In genomic region chr3:15694628-15695027, GRCh38 we compare ENCODE assay signal across 13 cellular contexts.
DNase-seq lines count a peak whose midpoint lies in the region; ATAC-seq and TF ChIP-seq lines count a peak whose summit lies in the region.
"Had no signal": no experiment of that assay in that cellular context is flagged by ENCODE, and none has a peak within 500 bp of the region (broad histone marks: within the 10 kb centered on the region; RNA-seq: fewer than 3 reads in every experiment).

No MANE protein-coding gene starts in this region.

- ATAC-seq in activated T-cell treated with anti-CD3 and anti-CD28 coated beads, Interleukin-2, amount 50 U/mL, for 4 hours = no peak
- ATAC-seq: HepG2 had no signal

- peaks cover 42% of the 10 kb centered on the region for H3K36me3 Mint-ChIP-seq in chondrocyte (ENCODE audit: low read depth)
- peaks cover 50% of the 10 kb centered on the region for H3K36me3 Mint-ChIP-seq in activated T-cell treated with anti-CD3 and anti-CD28 coated beads, Interleukin-2, amount 50 U/mL, for 4 hours (ENCODE audit: insufficient read depth)
- peaks cover 23% of the 10 kb centered on the region for H3K36me3 Mint-ChIP-seq in type B pancreatic cell

- peak overlapping the region; percentile 27 for H3K27ac Mint-ChIP-seq in chondrocyte (ENCODE audit: unreplicated experiment)
- H3K27ac Mint-ChIP-seq in type B pancreatic cell = no peak overlapping the region

- in situ Hi-C loops in SK-MEL-5 (cut with HindIII; ENCODE audit: low pct_unique_long_range_greater_than_20kb, low sequenced_read_pairs) = no loop called here

- TF ChIP-seq CTCF in chondrocyte (IDR thresholded peaks at IDR 0.05) (no peak), type B pancreatic cell (conservative IDR thresholded peaks at IDR 0.05) (no peak)

- H3K4me3 Mint-ChIP-seq in chondrocyte (ENCODE audit: unreplicated experiment) (no peak overlapping the region), type B pancreatic cell (no peak overlapping the region)
- H3K4me3 Mint-ChIP-seq in activated T-cell treated with anti-CD3 and anti-CD28 coated beads, Interleukin-2, amount 50 U/mL, for 4 hours = no peak overlapping the region

- no peaks in the 10 kb centered on the region for H3K9me3 Mint-ChIP-seq in chondrocyte (ENCODE audit: low read depth)
- H3K9me3 Mint-ChIP-seq in activated T-cell treated with anti-CD3 and anti-CD28 coated beads, Interleukin-2, amount 50 U/mL, for 4 hours = no peaks in the 10 kb centered on the region
- no peaks in the 10 kb centered on the region for H3K9me3 Mint-ChIP-seq in type B pancreatic cell

- DNase-seq in NCI-H2227 (lab: John Stamatoyannopoulos, UW; ENCODE audit: unreplicated experiment) (peak; percentile 21), SK-MEL-5 (ENCODE audit: low read depth, low spot score) (peak; percentile 79), chondrocyte (ENCODE audit: low spot score) (no peak), pons (ENCODE audit: low spot score) (peak; percentile 60), type B pancreatic cell (ENCODE audit: extremely low spot score, unreplicated experiment) (no peak), DMS 273 (lab: John Stamatoyannopoulos, UW; ENCODE audit: unreplicated experiment) (no peak)
- no peak for DNase-seq in activated T-cell treated with anti-CD3 and anti-CD28 coated beads, Interleukin-2, amount 50 U/mL, for 4 hours
- DNase-seq: ACHN, DMS79, NCI-H2081, NCI-H2171 treated with DMSO at 0.1 percent for 48 hours, SW 1271 had no signal

- H3K27me3 Mint-ChIP-seq in chondrocyte (ENCODE audit: low read depth) (no peaks in the 10 kb centered on the region), type B pancreatic cell (no peaks in the 10 kb centered on the region)
- H3K27me3 Mint-ChIP-seq in activated T-cell treated with anti-CD3 and anti-CD28 coated beads, Interleukin-2, amount 50 U/mL, for 4 hours (ENCODE audit: low read depth) = no peaks in the 10 kb centered on the region

- H3K4me1 Mint-ChIP-seq in chondrocyte (ENCODE audit: low read depth) = peaks cover 25% of the 10 kb centered on the region
- H3K4me1 Mint-ChIP-seq in activated T-cell treated with anti-CD3 and anti-CD28 coated beads, Interleukin-2, amount 50 U/mL, for 4 hours (ENCODE audit: low read depth) = peaks cover 2% of the 10 kb centered on the region
- peaks cover 6% of the 10 kb centered on the region for H3K4me1 Mint-ChIP-seq in type B pancreatic cell (ENCODE audit: unreplicated experiment)

Comparison
In these comparisons a context has a peak if more than half of its experiments do, and no peak if none do; other contexts are left out.
1. DNase-seq: peak in NCI-H2227 (single experiment), SK-MEL-5 (single experiment) and pons (single experiment); none in chondrocyte (single experiment), activated T-cell treated with anti-CD3 and anti-CD28 coated beads, Interleukin-2, amount 50 U/mL, for 4 hours (single experiment), type B pancreatic cell (single experiment) and DMS 273 (single experiment).